Comparison of ENCODE assay signal across 15 cellular contexts in genomic region chr17:42270175-42270545, GRCh38. TPM values are rescaled to one million over a fixed set of nuclear protein-coding genes. Genes with fewer than 3 reads are reported as not detected.
A peak's percentile ranks its signal among the peaks of the same experiment; 100 is the strongest.
DNase-seq lines count a peak whose midpoint lies in the region; ATAC-seq lines count a peak whose summit lies in the region.
"Had no signal": no experiment of that assay in that cellular context is flagged by ENCODE, and none has a peak within 500 bp of the region (broad histone marks: within the 10 kb centered on the region; RNA-seq: fewer than 3 reads in every experiment).

No MANE protein-coding gene starts in this region.

- peaks cover 7 to 74% (median 56%) of the 10 kb centered on the region in 5 donors for H3K4me1 ChIP-seq in subcutaneous abdominal adipose tissue (ENCODE audit: control insufficient read depth in 5 of 5, insufficient read depth in 5 of 5, low read length in 5 of 5)

- H3K9ac ChIP-seq in subcutaneous abdominal adipose tissue (ENCODE audit: low read length in 5 of 5), result peak overlapping the region in 1 of 5 donors; percentile 46

- no peaks in the 10 kb centered on the region for H3K9me3 ChIP-seq in T-helper 17 cell (ENCODE audit: control insufficient read depth, low read length, poor library complexity, severe bottlenecking)
- no peaks in the 10 kb centered on the region for H3K9me3 ChIP-seq in subcutaneous abdominal adipose tissue (ENCODE audit: control insufficient read depth in 5 of 5, low read length in 5 of 5)
- H3K9me3 ChIP-seq: esophagus squamous epithelium, right atrium auricular region, suprapubic skin had no signal

- DNase-seq in activated naive CD4-positive, alpha-beta T cell treated with anti-CD3 and anti-CD28 coated beads for 36 hours, result no peak
- DNase-seq in activated naive CD4-positive, alpha-beta T cell (lab: John Stamatoyannopoulos, UW), result no peak
- DNase-seq in T-helper 17 cell (no peak), HCEC 1CT (no peak)
- no peak for DNase-seq in effector memory CD8-positive, alpha-beta T cell
- DNase-seq: activated CD4-positive, CD25-positive, alpha-beta regulatory T cell treated with anti-CD3 and anti-CD28 coated beads, Interleukin-2, amount 50 U/mL, for 72 hours; esophagus squamous epithelium; GF-D8; kidney; NCI-H1105 treated with DMSO at 0.1 percent for 48 hours had no signal

- H3K36me3 Mint-ChIP-seq in activated naive CD4-positive, alpha-beta T cell treated with anti-CD3 and anti-CD28 coated beads for 36 hours (ENCODE audit: low read depth), result peaks cover 30% of the 10 kb centered on the region
- H3K36me3 Mint-ChIP-seq in T-helper 17 cell (ENCODE audit: low read depth), result no peaks in the 10 kb centered on the region
- peaks cover 45% of the 10 kb centered on the region for H3K36me3 Mint-ChIP-seq in effector memory CD8-positive, alpha-beta T cell (ENCODE audit: insufficient read depth)

- peak overlapping the region; percentile 58 for H3K27ac ChIP-seq in subcutaneous abdominal adipose tissue (ENCODE audit: low read depth, low read length)
- H3K27ac ChIP-seq: right atrium auricular region, suprapubic skin had no signal

- ATAC-seq in T-helper 17 cell (no peak), HG02759 (IDR thresholded peaks at IDR 0.05; ENCODE audit: unreplicated experiment) (no peak), HG02973 (IDR thresholded peaks at IDR 0.05; ENCODE audit: unreplicated experiment) (no peak)
- ATAC-seq in effector memory CD8-positive, alpha-beta T cell (replicated peaks), result no peak

- H3K27me3 ChIP-seq in subcutaneous abdominal adipose tissue (ENCODE audit: control insufficient read depth in 5 of 5, insufficient read depth in 4 of 5, low read length in 5 of 5), result no peaks in the 10 kb centered on the region
- H3K27me3 ChIP-seq: esophagus squamous epithelium, right atrium auricular region, suprapubic skin had no signal

- CTCF ChIA-PET in activated naive CD4-positive, alpha-beta T cell treated with anti-CD3 and anti-CD28 coated beads for 36 hours (lab: Charles Lee), result interaction anchor here (0.8 to 8.1 kb wide), 4 partner anchors 20 to 58 kb away, joined by 3 to 46 read pairs (median 14); no protein-coding TSS in a partner anchor

- peaks cover 75% of the 10 kb centered on the region for H3K4me1 Mint-ChIP-seq in activated naive CD4-positive, alpha-beta T cell treated with anti-CD3 and anti-CD28 coated beads for 36 hours (ENCODE audit: low read depth)
- peaks cover 62% of the 10 kb centered on the region for H3K4me1 Mint-ChIP-seq in T-helper 17 cell
- H3K4me1 Mint-ChIP-seq in effector memory CD8-positive, alpha-beta T cell (ENCODE audit: low read depth in 2 of 2), result peaks cover 52 to 71% of the 10 kb centered on the region in 2 donors

- H3K9me3 Mint-ChIP-seq in activated naive CD4-positive, alpha-beta T cell treated with anti-CD3 and anti-CD28 coated beads for 36 hours, result no peaks in the 10 kb centered on the region
- H3K9me3 Mint-ChIP-seq in effector memory CD8-positive, alpha-beta T cell, result no peaks in the 10 kb centered on the region

- peak overlapping the region; percentile 10 for H3K4me3 Mint-ChIP-seq in activated naive CD4-positive, alpha-beta T cell treated with anti-CD3 and anti-CD28 coated beads for 36 hours
- H3K4me3 Mint-ChIP-seq in T-helper 17 cell, result peak overlapping the region; percentile 25
- H3K4me3 Mint-ChIP-seq in effector memory CD8-positive, alpha-beta T cell, result peak overlapping the region; percentile 8 to 92

- H3K27me3 Mint-ChIP-seq in activated naive CD4-positive, alpha-beta T cell treated with anti-CD3 and anti-CD28 coated beads for 36 hours (ENCODE audit: low read depth), result no peaks in the 10 kb centered on the region
- H3K27me3 Mint-ChIP-seq in T-helper 17 cell, result no peaks in the 10 kb centered on the region
- H3K27me3 Mint-ChIP-seq in effector memory CD8-positive, alpha-beta T cell, result no peaks in the 10 kb centered on the region

- no peak overlapping the region for H3K4me3 ChIP-seq in subcutaneous abdominal adipose tissue (ENCODE audit: low read depth in 1 of 5, low read length in 5 of 5)
- H3K4me3 ChIP-seq: esophagus squamous epithelium, right atrium auricular region, suprapubic skin had no signal

- H3K27ac Mint-ChIP-seq in activated naive CD4-positive, alpha-beta T cell treated with anti-CD3 and anti-CD28 coated beads for 36 hours, result peak overlapping the region; percentile 97
- peak overlapping the region; percentile 100 for H3K27ac Mint-ChIP-seq in T-helper 17 cell
- H3K27ac Mint-ChIP-seq in effector memory CD8-positive, alpha-beta T cell, result peak overlapping the region; percentile 93 to 97

- intact Hi-C loops in activated naive CD4-positive, alpha-beta T cell treated with anti-CD3 and anti-CD28 coated beads for 36 hours (cut with micrococcal nuclease), result loop anchor here (2.0 to 10.0 kb wide), 3 partner anchors 109 to 902 kb away; partner anchors contain the start of genes KLHL11 and NBR1

- no peaks in the 10 kb centered on the region for H3K36me3 ChIP-seq in subcutaneous abdominal adipose tissue (ENCODE audit: control insufficient read depth in 5 of 5, insufficient read depth in 5 of 5, low read length in 5 of 5)
- H3K36me3 ChIP-seq: esophagus squamous epithelium, right atrium auricular region, suprapubic skin had no signal

RNA-seq across cellular contexts. Expression of gene STAT5B, which starts 6.0 kb away (rescaled TPM):
- total RNA-seq in activated naive CD4-positive, alpha-beta T cell treated with anti-CD3 and anti-CD28 coated beads for 36 hours, result 100 to 1,000 TPM; 185 to 192 TPM
- total RNA-seq in T-helper 17 cell, result 100 to 1,000 TPM; 202 to 225 TPM

RNA-seq across cellular contexts. Expression of gene STAT5A, which starts 18.1 kb away (rescaled TPM):
- total RNA-seq in activated naive CD4-positive, alpha-beta T cell treated with anti-CD3 and anti-CD28 coated beads for 36 hours, result 100 to 1,000 TPM; 165 to 174 TPM
- 100 to 1,000 TPM; 153 to 177 TPM for total RNA-seq in T-helper 17 cell
